1 cellular context compared by ENCODE assay signal in genomic region chr9:32550046-32550608, GRCh38.
TF ChIP-seq lines count a peak whose summit lies in the region.

No MANE protein-coding gene starts in this region.

TF ChIP-seq in endothelial cell of umbilical vein, 7 proteins besides CTCF, POLR2A, EP300 and RAD21:
- TF ChIP-seq FOS (IDR thresholded peaks at IDR 0.05; ENCODE audit: borderline replicate concordance, insufficient read depth, low read length) (no peak), MAX (IDR thresholded peaks at IDR 0.05; ENCODE audit: insufficient read depth, insufficient read length) (no peak), JUN (IDR thresholded peaks at IDR 0.05; ENCODE audit: borderline replicate concordance, insufficient read depth, insufficient read length, low read depth) (no peak), POLR2AphosphoS5 (IDR thresholded peaks at IDR 0.05; ENCODE audit: insufficient read depth, low read depth, low read length) (no peak), GATA2 (IDR thresholded peaks at IDR 0.05; ENCODE audit: insufficient read depth, insufficient read length, low read depth, low read length) (no peak)
